In genomic region chr2:101733257-101733993, GRCh38 we compare ENCODE assay signal across 10 cellular contexts. TPM values are rescaled to one million over a fixed set of nuclear protein-coding genes. Genes with fewer than 3 reads are reported as not detected.
A peak's percentile ranks its signal among the peaks of the same experiment; 100 is the strongest.
DNase-seq lines count a peak whose midpoint lies in the region; ATAC-seq and TF ChIP-seq lines count a peak whose summit lies in the region.
"Had no signal": no experiment of that assay in that cellular context is flagged by ENCODE, and none has a peak within 500 bp of the region (broad histone marks: within the 10 kb centered on the region; RNA-seq: fewer than 3 reads in every experiment).

No MANE protein-coding gene starts in this region.

- H3K4me3 ChIP-seq in ACC112 (ENCODE audit: low read depth, low read length): no peak overlapping the region
- H3K4me3 ChIP-seq in lower leg skin (ENCODE audit: low read depth, poor library complexity, severe bottlenecking): no peak overlapping the region
- H3K4me3 ChIP-seq in prostate gland: no peak overlapping the region

- no peaks in the 10 kb centered on the region for H4K20me1 ChIP-seq in H9 (ENCODE audit: control insufficient read depth, insufficient read depth, insufficient read length)

- H3T11ph ChIP-seq in H9 (ENCODE audit: low read length): no peak overlapping the region

- no peak overlapping the region for H3K4me2 ChIP-seq in H9 (ENCODE audit: insufficient read depth, insufficient read length, low read length)

- H4K91ac ChIP-seq in H9 (ENCODE audit: insufficient read length, low read depth, low read length): no peak overlapping the region

- no peak overlapping the region for H3K4me3 Mint-ChIP-seq in H9

- no peaks in the 10 kb centered on the region for H3K9me3 Mint-ChIP-seq in H9
- H3K9me3 Mint-ChIP-seq: T-cell had no signal

- H3K27me3 ChIP-seq in ACC112 (ENCODE audit: insufficient read depth, low read length) (no peaks in the 10 kb centered on the region), H9 (ENCODE audit: insufficient read depth, low read length) (no peaks in the 10 kb centered on the region), prostate gland (replicated peaks; ENCODE audit: insufficient read depth) (no peaks in the 10 kb centered on the region)

- peaks cover 9% of the 10 kb centered on the region for H3K79me1 ChIP-seq in H9 (ENCODE audit: insufficient read depth, low read depth, low read length, poor library complexity, severe bottlenecking)

- WGBS in H9 (ENCODE audit: extremely low coverage, insufficient read length, low lambda C conversion rate): no CpG with 5 or more reads among the region's 4 CpGs
- WGBS in lower leg skin, 2 donors: 66 to 76% methylated on average over 4 of the region's 4 CpGs
- WGBS in prostate gland: 71% methylated on average over 4 of the region's 4 CpGs

- no peak overlapping the region for H2BK15ac ChIP-seq in H9 (ENCODE audit: low read depth, low read length)

- no peaks in the 10 kb centered on the region; a peak in 2 of 7 replicates for H3K36me3 Mint-ChIP-seq in H9 (ENCODE audit: insufficient read depth in 1 of 3, low read depth in 3 of 3)

- intact Hi-C loops in lower leg skin (cut with DNase I; ENCODE audit: low total_unique reads) (no loop called here), prostate gland (cut with DNase I) (no loop called here)

- H3K4me1 ChIP-seq in ACC112 (ENCODE audit: control insufficient read depth, insufficient read depth, low read length, unreplicated experiment): peaks cover 86% of the 10 kb centered on the region
- peaks cover 10% of the 10 kb centered on the region for H3K4me1 ChIP-seq in H9 (ENCODE audit: insufficient read depth, low read length)
- H3K4me1 ChIP-seq in prostate gland (replicated peaks): no peaks in the 10 kb centered on the region

- no peak for DNase-seq in H9
- DNase-seq in caudate nucleus (lab: John Stamatoyannopoulos, UW): no peak
- DNase-seq in myocyte (ENCODE audit: low read depth): peak; percentile 45
- no peak for DNase-seq in lower leg skin (ENCODE audit: low spot score in 2 of 2)
- no peak for DNase-seq in prostate gland (ENCODE audit: low spot score)
- DNase-seq: NCI-H526, T-cell had no signal

- H2AK5ac ChIP-seq in H9 (ENCODE audit: insufficient read length, low read length): no peak overlapping the region

- no peak overlapping the region for H3K56ac ChIP-seq in H9 (ENCODE audit: insufficient read length, low read depth, low read length)

- peaks cover 6% of the 10 kb centered on the region; the same call in 1 of the 2 replicates for H3K36me3 ChIP-seq in ACC112 (ENCODE audit: insufficient read depth, low read length)
- H3K36me3 ChIP-seq in prostate gland: no peaks in the 10 kb centered on the region

- TF ChIP-seq CTCF in H9 (conservative IDR thresholded peaks at IDR 0.05): no peak
- no peak for TF ChIP-seq CTCF in lower leg skin (IDR thresholded peaks at IDR 0.05)
- no peak for TF ChIP-seq CTCF in prostate gland (IDR thresholded peaks at IDR 0.05)

- H3K9me3 ChIP-seq in H9 (ENCODE audit: control insufficient read depth, low read depth, low read length) (no peaks in the 10 kb centered on the region), prostate gland (no peaks in the 10 kb centered on the region)

- no peaks in the 10 kb centered on the region for H3K27me3 Mint-ChIP-seq in H9 (ENCODE audit: low read depth)
- H3K27me3 Mint-ChIP-seq: T-cell had no signal

- H3K79me2 ChIP-seq in ACC112 (ENCODE audit: control insufficient read depth, insufficient read depth, low read length, unreplicated experiment): peaks cover 93% of the 10 kb centered on the region
- peaks cover 49% of the 10 kb centered on the region; the same call in 1 of the 2 replicates for H3K79me2 ChIP-seq in H9 (ENCODE audit: insufficient read depth, low read length)

- no peaks in the 10 kb centered on the region for H3K23me2 ChIP-seq in H9 (ENCODE audit: insufficient read length, low read depth, low read length, poor library complexity, severe bottlenecking)

- H4K8ac ChIP-seq in H9 (replicated peaks; ENCODE audit: insufficient read length, low read depth, low read length): no peak overlapping the region

- no peak overlapping the region for H2BK120ac ChIP-seq in H9 (ENCODE audit: low read depth, low read length, poor library complexity, severe bottlenecking)

- H2AFZ ChIP-seq in ACC112 (ENCODE audit: low read length, unreplicated experiment) (no peak overlapping the region), H9 (ENCODE audit: low read length) (no peak overlapping the region)

- peak overlapping the region; percentile 5 to 74 (median 19); a peak in 3 of 7 replicates for H3K27ac Mint-ChIP-seq in H9

- no peak overlapping the region for H2BK5ac ChIP-seq in H9 (ENCODE audit: insufficient read length, low read length)

- peaks cover 58 to 64% of the 10 kb centered on the region in 2 experiments for H3K4me1 Mint-ChIP-seq in H9

- H4K5ac ChIP-seq in H9 (ENCODE audit: insufficient read length, low read depth, low read length): no peak overlapping the region

- TF ChIP-seq POLR2A in lower leg skin (IDR thresholded peaks at IDR 0.05) (no peak), prostate gland (IDR thresholded peaks at IDR 0.05) (no peak)

- H2BK12ac ChIP-seq in H9 (ENCODE audit: insufficient read length, low read depth, low read length): no peak overlapping the region

- H3K4ac ChIP-seq in H9 (ENCODE audit: low read depth, low read length): no peak overlapping the region

- ATAC-seq in GM19324 (IDR thresholded peaks at IDR 0.05; ENCODE audit: low FRiP score, unreplicated experiment) (no peak), GM19395 (IDR thresholded peaks at IDR 0.05; ENCODE audit: unreplicated experiment) (no peak)
- ATAC-seq: T-cell had no signal

- H3K18ac ChIP-seq in H9 (ENCODE audit: insufficient read length, low read depth, low read length): no peak overlapping the region

- no peak overlapping the region; the same call in 1 of the 2 replicates for H3K14ac ChIP-seq in H9 (ENCODE audit: insufficient read depth, low read length)

- no peak overlapping the region for H3K9ac ChIP-seq in H9 (ENCODE audit: extremely low read depth, insufficient read length, low read length)

- H2BK20ac ChIP-seq in H9 (ENCODE audit: low read depth, low read length, poor library complexity, severe bottlenecking): no peak overlapping the region

- peak overlapping the region; percentile 90 for H3K27ac ChIP-seq in ACC112 (ENCODE audit: low read depth, low read length)
- no peak overlapping the region for H3K27ac ChIP-seq in H9 (ENCODE audit: insufficient read length, low read depth, low read length)
- peak overlapping the region; percentile 27 for H3K27ac ChIP-seq in caudate nucleus (ENCODE audit: low read depth, low read length)
- no peak overlapping the region for H3K27ac ChIP-seq in prostate gland

- H3K23ac ChIP-seq in H9 (ENCODE audit: insufficient read length, low read depth, low read length): no peak overlapping the region

RNA-seq across cellular contexts. Expression of gene MAP4K4, which starts 35.9 kb away (rescaled TPM):
- total RNA-seq in H9 (2021) (125 and 132 TPM in 2 replicates), myocyte (133 and 207 TPM in 2 replicates), lower leg skin (10 to 100 TPM; 25.7 to 42.3 (median 29.8) TPM), prostate gland (100 to 1,000 TPM in 1 of 2 donors, 10 to 100 TPM in 1; 23.6 to 107 TPM)
- 140 TPM for polyA plus RNA-seq in myocyte (2012)

Comparison
In these comparisons a context has a peak if more than half of its experiments do, and no peak if none do; other contexts are left out.
1. H3K27ac ChIP-seq: peak in ACC112 (single experiment) and caudate nucleus (single experiment); none in H9 (single experiment) and prostate gland (0 of 2).